ENCODE assay signal across 2 cellular contexts in the genomic region with DNA sequence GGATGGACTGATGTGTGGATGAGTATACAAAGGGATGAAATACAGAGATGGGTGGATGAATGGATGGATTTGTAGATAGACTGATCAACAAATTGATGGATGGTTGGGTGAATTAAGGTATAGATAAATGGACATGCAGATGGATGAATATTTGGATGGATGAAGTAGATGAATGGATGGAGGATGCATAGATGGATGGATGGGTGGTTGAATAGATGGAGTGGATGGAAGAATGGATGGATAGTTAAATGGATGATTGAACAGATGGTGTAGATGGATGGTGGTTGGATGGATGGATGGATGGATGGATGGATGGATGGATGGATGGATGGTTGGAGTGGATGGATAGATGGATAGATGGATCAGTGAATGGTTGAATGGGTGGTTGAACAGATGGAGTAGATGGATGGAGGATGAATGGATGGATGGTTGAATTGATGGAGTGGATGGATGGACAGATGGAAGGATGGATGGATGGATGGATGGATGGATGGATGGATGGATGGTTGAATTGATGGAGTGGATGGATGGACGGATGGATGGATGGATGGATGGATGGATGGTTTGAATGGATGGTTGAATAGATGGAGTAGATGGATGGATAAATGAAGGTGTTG.
TF ChIP-seq lines count a peak whose summit lies in the region.

No MANE protein-coding gene starts in this region.

TF ChIP-seq in HepG2, 621 proteins besides CTCF, POLR2A, EP300 and RAD21 (continues in another document):
- TF ChIP-seq ATF7 (IDR thresholded peaks at IDR 0.05): peak; percentile 31; the same call in 1 of the 2 replicates
- no peak for TF ChIP-seq ATF7 (CRISPR knock-in tag; IDR thresholded peaks at IDR 0.05)
- peak; percentile 69; the same call in 1 of the 2 replicates for TF ChIP-seq SOX6 (IDR thresholded peaks at IDR 0.05)
- TF ChIP-seq SOX6 (CRISPR knock-in tag; IDR thresholded peaks at IDR 0.05): no peak
- TF ChIP-seq, protein P1, sequence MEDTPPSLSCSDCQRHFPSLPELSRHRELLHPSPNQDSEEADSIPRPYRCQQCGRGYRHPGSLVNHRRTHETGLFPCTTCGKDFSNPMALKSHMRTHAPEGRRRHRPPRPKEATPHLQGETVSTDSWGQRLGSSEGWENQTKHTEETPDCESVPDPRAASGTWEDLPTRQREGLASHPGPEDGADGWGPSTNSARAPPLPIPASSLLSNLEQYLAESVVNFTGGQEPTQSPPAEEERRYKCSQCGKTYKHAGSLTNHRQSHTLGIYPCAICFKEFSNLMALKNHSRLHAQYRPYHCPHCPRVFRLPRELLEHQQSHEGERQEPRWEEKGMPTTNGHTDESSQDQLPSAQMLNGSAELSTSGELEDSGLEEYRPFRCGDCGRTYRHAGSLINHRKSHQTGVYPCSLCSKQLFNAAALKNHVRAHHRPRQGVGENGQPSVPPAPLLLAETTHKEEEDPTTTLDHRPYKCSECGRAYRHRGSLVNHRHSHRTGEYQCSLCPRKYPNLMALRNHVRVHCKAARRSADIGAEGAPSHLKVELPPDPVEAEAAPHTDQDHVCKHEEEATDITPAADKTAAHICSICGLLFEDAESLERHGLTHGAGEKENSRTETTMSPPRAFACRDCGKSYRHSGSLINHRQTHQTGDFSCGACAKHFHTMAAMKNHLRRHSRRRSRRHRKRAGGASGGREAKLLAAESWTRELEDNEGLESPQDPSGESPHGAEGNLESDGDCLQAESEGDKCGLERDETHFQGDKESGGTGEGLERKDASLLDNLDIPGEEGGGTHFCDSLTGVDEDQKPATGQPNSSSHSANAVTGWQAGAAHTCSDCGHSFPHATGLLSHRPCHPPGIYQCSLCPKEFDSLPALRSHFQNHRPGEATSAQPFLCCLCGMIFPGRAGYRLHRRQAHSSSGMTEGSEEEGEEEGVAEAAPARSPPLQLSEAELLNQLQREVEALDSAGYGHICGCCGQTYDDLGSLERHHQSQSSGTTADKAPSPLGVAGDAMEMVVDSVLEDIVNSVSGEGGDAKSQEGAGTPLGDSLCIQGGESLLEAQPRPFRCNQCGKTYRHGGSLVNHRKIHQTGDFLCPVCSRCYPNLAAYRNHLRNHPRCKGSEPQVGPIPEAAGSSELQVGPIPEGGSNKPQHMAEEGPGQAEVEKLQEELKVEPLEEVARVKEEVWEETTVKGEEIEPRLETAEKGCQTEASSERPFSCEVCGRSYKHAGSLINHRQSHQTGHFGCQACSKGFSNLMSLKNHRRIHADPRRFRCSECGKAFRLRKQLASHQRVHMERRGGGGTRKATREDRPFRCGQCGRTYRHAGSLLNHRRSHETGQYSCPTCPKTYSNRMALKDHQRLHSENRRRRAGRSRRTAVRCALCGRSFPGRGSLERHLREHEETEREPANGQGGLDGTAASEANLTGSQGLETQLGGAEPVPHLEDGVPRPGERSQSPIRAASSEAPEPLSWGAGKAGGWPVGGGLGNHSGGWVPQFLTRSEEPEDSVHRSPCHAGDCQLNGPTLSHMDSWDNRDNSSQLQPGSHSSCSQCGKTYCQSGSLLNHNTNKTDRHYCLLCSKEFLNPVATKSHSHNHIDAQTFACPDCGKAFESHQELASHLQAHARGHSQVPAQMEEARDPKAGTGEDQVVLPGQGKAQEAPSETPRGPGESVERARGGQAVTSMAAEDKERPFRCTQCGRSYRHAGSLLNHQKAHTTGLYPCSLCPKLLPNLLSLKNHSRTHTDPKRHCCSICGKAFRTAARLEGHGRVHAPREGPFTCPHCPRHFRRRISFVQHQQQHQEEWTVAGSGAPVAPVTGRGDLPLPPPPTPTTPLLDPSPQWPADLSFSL (CRISPR knock-in tag; IDR thresholded peaks at IDR 0.05): no peak
- no peak for TF ChIP-seq ZNF354B (CRISPR knock-in tag; IDR thresholded peaks at IDR 0.05)
- TF ChIP-seq, protein P2, sequence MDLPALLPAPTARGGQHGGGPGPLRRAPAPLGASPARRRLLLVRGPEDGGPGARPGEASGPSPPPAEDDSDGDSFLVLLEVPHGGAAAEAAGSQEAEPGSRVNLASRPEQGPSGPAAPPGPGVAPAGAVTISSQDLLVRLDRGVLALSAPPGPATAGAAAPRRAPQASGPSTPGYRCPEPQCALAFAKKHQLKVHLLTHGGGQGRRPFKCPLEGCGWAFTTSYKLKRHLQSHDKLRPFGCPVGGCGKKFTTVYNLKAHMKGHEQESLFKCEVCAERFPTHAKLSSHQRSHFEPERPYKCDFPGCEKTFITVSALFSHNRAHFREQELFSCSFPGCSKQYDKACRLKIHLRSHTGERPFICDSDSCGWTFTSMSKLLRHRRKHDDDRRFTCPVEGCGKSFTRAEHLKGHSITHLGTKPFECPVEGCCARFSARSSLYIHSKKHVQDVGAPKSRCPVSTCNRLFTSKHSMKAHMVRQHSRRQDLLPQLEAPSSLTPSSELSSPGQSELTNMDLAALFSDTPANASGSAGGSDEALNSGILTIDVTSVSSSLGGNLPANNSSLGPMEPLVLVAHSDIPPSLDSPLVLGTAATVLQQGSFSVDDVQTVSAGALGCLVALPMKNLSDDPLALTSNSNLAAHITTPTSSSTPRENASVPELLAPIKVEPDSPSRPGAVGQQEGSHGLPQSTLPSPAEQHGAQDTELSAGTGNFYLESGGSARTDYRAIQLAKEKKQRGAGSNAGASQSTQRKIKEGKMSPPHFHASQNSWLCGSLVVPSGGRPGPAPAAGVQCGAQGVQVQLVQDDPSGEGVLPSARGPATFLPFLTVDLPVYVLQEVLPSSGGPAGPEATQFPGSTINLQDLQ (CRISPR knock-in tag; IDR thresholded peaks at IDR 0.05): no peak
- TF ChIP-seq ZNF282 (IDR thresholded peaks at IDR 0.05; ENCODE audit: partially characterized antibody): peak; percentile 77
- TF ChIP-seq, protein P3, sequence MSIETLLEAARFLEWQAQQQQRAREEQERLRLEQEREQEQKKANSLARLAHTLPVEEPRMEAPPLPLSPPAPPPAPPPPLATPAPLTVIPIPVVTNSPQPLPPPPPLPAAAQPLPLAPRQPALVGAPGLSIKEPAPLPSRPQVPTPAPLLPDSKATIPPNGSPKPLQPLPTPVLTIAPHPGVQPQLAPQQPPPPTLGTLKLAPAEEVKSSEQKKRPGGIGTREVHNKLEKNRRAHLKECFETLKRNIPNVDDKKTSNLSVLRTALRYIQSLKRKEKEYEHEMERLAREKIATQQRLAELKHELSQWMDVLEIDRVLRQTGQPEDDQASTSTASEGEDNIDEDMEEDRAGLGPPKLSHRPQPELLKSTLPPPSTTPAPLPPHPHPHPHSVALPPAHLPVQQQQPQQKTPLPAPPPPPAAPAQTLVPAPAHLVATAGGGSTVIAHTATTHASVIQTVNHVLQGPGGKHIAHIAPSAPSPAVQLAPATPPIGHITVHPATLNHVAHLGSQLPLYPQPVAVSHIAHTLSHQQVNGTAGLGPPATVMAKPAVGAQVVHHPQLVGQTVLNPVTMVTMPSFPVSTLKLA (IDR thresholded peaks at IDR 0.05): 0 out of 2 replicates have a peak, but pooled peaks have one; percentile 13
- peak; percentile 9; the same call in 1 of the 2 replicates for TF ChIP-seq FOXP1 (IDR thresholded peaks at IDR 0.05)
- TF ChIP-seq FOXP1 (CRISPR knock-in tag; IDR thresholded peaks at IDR 0.05): no peak
- TF ChIP-seq RAD51 (IDR thresholded peaks at IDR 0.05; ENCODE audit: borderline replicate concordance): 0 out of 2 replicates have a peak, but pooled peaks have one; percentile 23
- TF ChIP-seq TBX3 (IDR thresholded peaks at IDR 0.05; ENCODE audit: borderline replicate concordance): no peak
- TF ChIP-seq KDM5A (IDR thresholded peaks at IDR 0.05; ENCODE audit: borderline replicate concordance, low read length): no peak
- TF ChIP-seq SNAI1 (CRISPR knock-in tag; IDR thresholded peaks at IDR 0.05; ENCODE audit: borderline replicate concordance): no peak
- TF ChIP-seq ZNF674 (CRISPR knock-in tag; IDR thresholded peaks at IDR 0.05; ENCODE audit: low read depth): no peak
- no peak for TF ChIP-seq SIN3B (IDR thresholded peaks at IDR 0.05; ENCODE audit: low read length)
- TF ChIP-seq FOXA1 (IDR thresholded peaks at IDR 0.05): peak; percentile 60; the same call in 1 of the 2 replicates
- no peak for TF ChIP-seq FOXA1 (CRISPR knock-in tag; IDR thresholded peaks at IDR 0.05)

TF ChIP-seq in H1, 55 proteins besides CTCF, POLR2A, EP300 and RAD21:
- TF ChIP-seq GABPA (IDR thresholded peaks at IDR 0.05; ENCODE audit: borderline replicate concordance, insufficient read depth, low read length): no peak
- TF ChIP-seq TEAD4 (IDR thresholded peaks at IDR 0.05; ENCODE audit: low read depth, low read length): no peak
- TF ChIP-seq CEBPB (IDR thresholded peaks at IDR 0.05; ENCODE audit: low read depth, low read length): no peak
- no peak for TF ChIP-seq MAFK (IDR thresholded peaks at IDR 0.05; ENCODE audit: low read depth, low read length)
- no peak for TF ChIP-seq POLR2AphosphoS5 (IDR thresholded peaks at IDR 0.05; ENCODE audit: low read depth, low read length)
- TF ChIP-seq, protein P4, sequence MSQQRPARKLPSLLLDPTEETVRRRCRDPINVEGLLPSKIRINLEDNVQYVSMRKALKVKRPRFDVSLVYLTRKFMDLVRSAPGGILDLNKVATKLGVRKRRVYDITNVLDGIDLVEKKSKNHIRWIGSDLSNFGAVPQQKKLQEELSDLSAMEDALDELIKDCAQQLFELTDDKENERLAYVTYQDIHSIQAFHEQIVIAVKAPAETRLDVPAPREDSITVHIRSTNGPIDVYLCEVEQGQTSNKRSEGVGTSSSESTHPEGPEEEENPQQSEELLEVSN (IDR thresholded peaks at IDR 0.05): no peak
- no peak for TF ChIP-seq TBP (IDR thresholded peaks at IDR 0.05; ENCODE audit: low read depth, low read length)
- TF ChIP-seq RNF2 (IDR thresholded peaks at IDR 0.05; ENCODE audit: borderline replicate concordance, low read depth, low read length, missing control alignments, poor library complexity, severe bottlenecking): no peak
TF ChIP-seq in H1: peak in this region for 0.
